In the genomic region with DNA sequence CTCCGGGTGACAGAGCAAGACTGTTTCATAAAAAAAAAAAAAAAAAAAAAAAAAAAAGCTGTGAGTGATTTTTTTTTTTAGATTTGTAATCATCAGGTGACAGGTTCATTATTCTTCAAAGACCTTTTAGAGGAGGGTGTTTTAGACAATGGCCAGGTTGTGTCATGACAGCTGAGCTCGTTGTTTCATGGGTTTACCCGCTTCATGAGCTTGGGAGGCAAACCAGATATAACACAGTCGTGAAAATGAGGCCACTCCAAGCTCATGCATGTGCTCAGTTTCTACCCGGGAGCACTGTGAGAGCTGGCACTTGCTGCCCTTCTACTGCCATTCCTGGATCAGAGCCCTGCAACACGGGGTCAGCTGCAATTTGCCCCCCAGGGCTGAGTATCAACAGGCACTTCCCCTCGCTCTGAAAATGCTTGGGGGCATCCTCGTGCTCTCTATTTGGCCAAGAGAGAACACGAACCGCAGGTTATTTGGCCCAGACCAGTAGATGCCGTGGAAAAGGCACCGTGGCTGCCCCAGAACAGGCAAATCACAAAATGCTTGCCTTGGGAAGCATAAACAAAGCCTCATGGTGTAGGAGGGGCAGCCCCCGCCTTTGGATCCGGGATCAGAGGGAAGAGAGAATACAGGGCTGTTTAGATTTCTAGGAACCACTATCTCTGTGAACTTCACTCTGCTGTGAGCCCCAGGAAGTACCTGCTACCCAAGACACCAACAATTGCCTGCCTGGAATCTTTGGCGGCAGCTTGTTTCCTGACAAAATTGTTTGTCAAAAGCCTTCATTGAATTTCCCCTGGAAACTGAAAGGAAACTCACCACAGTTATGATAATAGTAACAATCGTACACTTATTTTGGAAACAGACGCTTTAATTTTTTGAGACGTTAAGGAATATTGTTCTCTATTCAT, we compare ENCODE assay signal across 18 cellular contexts.
DNase-seq lines count a peak whose midpoint lies in the region; TF ChIP-seq lines count a peak whose summit lies in the region.
"Had no signal": no experiment of that assay in that cellular context is flagged by ENCODE, and none has a peak within 500 bp of the region (broad histone marks: within the 10 kb centered on the region; RNA-seq: fewer than 3 reads in every experiment).

No MANE protein-coding gene starts in this region.

- H3K36me3 Mint-ChIP-seq in Calu3 (ENCODE audit: insufficient read depth, unreplicated experiment) (no peaks in the 10 kb centered on the region), CD14-positive monocyte (no peaks in the 10 kb centered on the region)
- H3K36me3 Mint-ChIP-seq: natural killer cell treated with Interleukin-12 subunit alpha and Interleukin-12 subunit beta and Interleukin-15 and Interleukin-18, amount 100 ng/mL, for 72 hours had no signal

- H4K91ac ChIP-seq in mesenchymal stem cell (ENCODE audit: low read length) = peak overlapping the region; percentile 70

- no peaks in the 10 kb centered on the region for H3K36me3 ChIP-seq in mesenchymal stem cell (ENCODE audit: control insufficient read depth in 1 of 2, insufficient read depth in 2 of 2, low read depth in 1 of 2, low read length in 2 of 2)
- H3K36me3 ChIP-seq in stomach smooth muscle (ENCODE audit: control insufficient read depth in 2 of 2, insufficient read depth in 2 of 2, low read length in 2 of 2) = no peaks in the 10 kb centered on the region
- H3K36me3 ChIP-seq in MM.1S (replicated peaks; ENCODE audit: insufficient read depth, low read length) = no peaks in the 10 kb centered on the region
- H3K36me3 ChIP-seq: lower lobe of right lung had no signal

- H3K9me3 Mint-ChIP-seq in Calu3 (ENCODE audit: low read depth, unreplicated experiment) (no peaks in the 10 kb centered on the region), CD14-positive monocyte (peaks cover 0 to 5% (median 0%) of the 10 kb centered on the region in 7 donors)
- H3K9me3 Mint-ChIP-seq: activated naive CD4-positive, alpha-beta T cell treated with anti-CD3 and anti-CD28 coated beads for 36 hours; natural killer cell treated with Interleukin-12 subunit alpha and Interleukin-12 subunit beta and Interleukin-15 and Interleukin-18, amount 100 ng/mL, for 72 hours had no signal

- peak overlapping the region; percentile 95 for H2AK5ac ChIP-seq in mesenchymal stem cell (ENCODE audit: low read length, severe bottlenecking)

- DNase-seq in RPMI7951 (ENCODE audit: low read depth) = peak; percentile 91
- no peak for DNase-seq in coronary artery (ENCODE audit: low spot score)
- DNase-seq in mesenchymal stem cell = no peak
- no peak for DNase-seq in MM.1S
- no peak for DNase-seq in Calu3
- no peak for DNase-seq in CD14-positive monocyte (ENCODE audit: low spot score)
- DNase-seq: activated CD4-positive, alpha-beta T cell treated with anti-CD3 and anti-CD28 coated beads, Interleukin-2, amount 50 U/mL, for 1 hour; activated naive CD4-positive, alpha-beta T cell treated with anti-CD3 and anti-CD28 coated beads for 36 hours; activated T-cell treated with anti-CD3 and anti-CD28 coated beads for 4 hours; effector memory CD4-positive, alpha-beta T cell; foreskin keratinocyte; lower lobe of right lung; NCI-H187 treated with DMSO at 0.1 percent for 48 hours had no signal

- H3K4ac ChIP-seq in mesenchymal stem cell (ENCODE audit: low read depth in 1 of 2, low read length in 2 of 2) = peak overlapping the region; percentile 15 to 50

- no peaks in the 10 kb centered on the region for H3K79me1 ChIP-seq in mesenchymal stem cell (replicated peaks; ENCODE audit: low read length, poor library complexity, severe bottlenecking)

- H3K4me1 Mint-ChIP-seq in Calu3 (ENCODE audit: low read depth, unreplicated experiment) (no peaks in the 10 kb centered on the region), CD14-positive monocyte (no peaks in the 10 kb centered on the region)

- H3F3A ChIP-seq in MM.1S (ENCODE audit: insufficient read depth, low read length) = no peaks in the 10 kb centered on the region

- H3K4me3 ChIP-seq in coronary artery = peak overlapping the region; percentile 59
- H3K4me3 ChIP-seq in mesenchymal stem cell (ENCODE audit: insufficient read depth in 1 of 2, low read depth in 1 of 2, low read length in 2 of 2) = peak overlapping the region in 1 of 2 experiments; percentile 26
- H3K4me3 ChIP-seq in stomach smooth muscle (ENCODE audit: low read length in 2 of 2) = peak overlapping the region; percentile 28 to 44
- no peak overlapping the region for H3K4me3 ChIP-seq in MM.1S (ENCODE audit: low read length)
- H3K4me3 ChIP-seq: lower lobe of right lung, SK-N-MC, testis had no signal

- intact Hi-C loops in Calu3 (cut with micrococcal nuclease; ENCODE audit: unreplicated experiment) = no loop called here
- intact Hi-C loops in CD14-positive monocyte (cut with micrococcal nuclease) = no loop called here

- peak overlapping the region in 1 of 2 experiments; percentile 87 for H3K14ac ChIP-seq in mesenchymal stem cell (ENCODE audit: low read length in 2 of 2)

- CTCF ChIA-PET in Calu3 (lab: Charles Lee) = no interaction called here

- no peak overlapping the region for H3K27ac Mint-ChIP-seq in Calu3 (ENCODE audit: unreplicated experiment)
- no peak overlapping the region for H3K27ac Mint-ChIP-seq in CD14-positive monocyte
- H3K27ac Mint-ChIP-seq: activated naive CD4-positive, alpha-beta T cell treated with anti-CD3 and anti-CD28 coated beads for 36 hours; natural killer cell treated with Interleukin-12 subunit alpha and Interleukin-12 subunit beta and Interleukin-15 and Interleukin-18, amount 100 ng/mL, for 72 hours had no signal

- peaks cover 8% of the 10 kb centered on the region for H3K4me1 ChIP-seq in mesenchymal stem cell (ENCODE audit: control insufficient read depth, insufficient read depth, low read depth, low read length)
- peaks cover 8% of the 10 kb centered on the region for H3K4me1 ChIP-seq in stomach smooth muscle (ENCODE audit: control insufficient read depth, insufficient read depth, low read length)
- H3K4me1 ChIP-seq in MM.1S (ENCODE audit: low read length) = no peaks in the 10 kb centered on the region
- H3K4me1 ChIP-seq: foreskin keratinocyte, testis had no signal

- H3K9ac ChIP-seq in mesenchymal stem cell (ENCODE audit: low read length) (peak overlapping the region; percentile 28), stomach smooth muscle (ENCODE audit: low read length in 2 of 2) (peak overlapping the region in 1 of 2 donors; percentile 0), MM.1S (ENCODE audit: low read length) (no peak overlapping the region)

- no peak overlapping the region for H3K23ac ChIP-seq in mesenchymal stem cell (ENCODE audit: low read length in 2 of 2)

- 75% methylated on average over 18 of the region's 18 CpGs for WGBS in mesenchymal stem cell

- H3K4me3 Mint-ChIP-seq in Calu3 (ENCODE audit: low read depth, unreplicated experiment) (no peak overlapping the region), CD14-positive monocyte (no peak overlapping the region)
- H3K4me3 Mint-ChIP-seq: activated naive CD4-positive, alpha-beta T cell treated with anti-CD3 and anti-CD28 coated beads for 36 hours; brain; natural killer cell treated with Interleukin-12 subunit alpha and Interleukin-12 subunit beta and Interleukin-15 and Interleukin-18, amount 100 ng/mL, for 72 hours had no signal

- BruUV-seq in Calu3 (replicated peaks; lab: Mats Ljungman, UMichigan) = no TSS peak

- H2BK5ac ChIP-seq in mesenchymal stem cell (ENCODE audit: low read depth, low read length, poor library complexity, severe bottlenecking) = peak overlapping the region; percentile 88

- no peak overlapping the region for H2BK120ac ChIP-seq in mesenchymal stem cell (ENCODE audit: low read depth, low read length)

- H3K18ac ChIP-seq in mesenchymal stem cell (ENCODE audit: low read depth in 1 of 2, low read length in 2 of 2) = peak overlapping the region in 1 of 2 experiments; percentile 82

- H3K27me3 ChIP-seq in mesenchymal stem cell (ENCODE audit: control insufficient read depth in 1 of 2, insufficient read depth in 1 of 2, low read length in 2 of 2) (no peaks in the 10 kb centered on the region), stomach smooth muscle (ENCODE audit: control insufficient read depth in 1 of 2, insufficient read depth in 2 of 2, low read length in 2 of 2) (no peaks in the 10 kb centered on the region), MM.1S (replicated peaks; ENCODE audit: insufficient read depth, low read length) (no peaks in the 10 kb centered on the region)
- H3K27me3 ChIP-seq: testis had no signal

- no peak overlapping the region for H4K8ac ChIP-seq in mesenchymal stem cell (ENCODE audit: low read length)

- H3K9me2 ChIP-seq in MM.1S (replicated peaks; ENCODE audit: insufficient read depth, low read length) = no peaks in the 10 kb centered on the region

- TF ChIP-seq CTCF in coronary artery (IDR thresholded peaks at IDR 0.05) (no peak), MM.1S (IDR thresholded peaks at IDR 0.05; ENCODE audit: low read length) (no peak), Calu3 (IDR thresholded peaks at IDR 0.05; ENCODE audit: unreplicated experiment) (no peak), CD14-positive monocyte (IDR thresholded peaks at IDR 0.05) (no peak)

- no peak overlapping the region for H2AFZ ChIP-seq in mesenchymal stem cell (ENCODE audit: low read depth, low read length)
- H2AFZ ChIP-seq in MM.1S (ENCODE audit: low read length) = no peak overlapping the region

- no peaks in the 10 kb centered on the region for H3K79me2 ChIP-seq in MM.1S (ENCODE audit: low read length)

- H3K27ac ChIP-seq in coronary artery (peak overlapping the region; percentile 75 to 82), mesenchymal stem cell (ENCODE audit: low read length, poor library complexity, severe bottlenecking) (peak overlapping the region; percentile 93), stomach smooth muscle (ENCODE audit: low read length) (peak overlapping the region; percentile 18), MM.1S (ENCODE audit: low read length) (no peak overlapping the region)
- H3K27ac ChIP-seq: foreskin keratinocyte, lower lobe of right lung, SK-N-MC, testis had no signal

- no peak overlapping the region for H2BK15ac ChIP-seq in mesenchymal stem cell (ENCODE audit: low read depth, poor library complexity, severe bottlenecking)

- H3K4me2 ChIP-seq in mesenchymal stem cell (ENCODE audit: low read length, poor library complexity, severe bottlenecking) (no peak overlapping the region), MM.1S (ENCODE audit: low read depth, low read length) (no peak overlapping the region)

- H3K9me3 ChIP-seq in mesenchymal stem cell (ENCODE audit: control insufficient read depth, low read length) (no peaks in the 10 kb centered on the region), stomach smooth muscle (ENCODE audit: control insufficient read depth in 2 of 2, low read length in 2 of 2) (no peaks in the 10 kb centered on the region), MM.1S (replicated peaks; ENCODE audit: insufficient read depth, low read length) (no peaks in the 10 kb centered on the region)
- H3K9me3 ChIP-seq: lower lobe of right lung, testis had no signal

- peak overlapping the region; percentile 29 to 77 for H2BK12ac ChIP-seq in mesenchymal stem cell (ENCODE audit: low read length in 2 of 2)

- H4K20me1 ChIP-seq in MM.1S (ENCODE audit: insufficient read depth, low read length) = no peaks in the 10 kb centered on the region

- H3K27me3 Mint-ChIP-seq in Calu3 (ENCODE audit: unreplicated experiment) (peaks cover 40% of the 10 kb centered on the region), CD14-positive monocyte (ENCODE audit: low read depth in 3 of 3) (peaks cover 8 to 32% (median 15%) of the 10 kb centered on the region in 3 donors)
- H3K27me3 Mint-ChIP-seq: brain had no signal
